9 cellular contexts compared by ENCODE assay signal in the genomic region with DNA sequence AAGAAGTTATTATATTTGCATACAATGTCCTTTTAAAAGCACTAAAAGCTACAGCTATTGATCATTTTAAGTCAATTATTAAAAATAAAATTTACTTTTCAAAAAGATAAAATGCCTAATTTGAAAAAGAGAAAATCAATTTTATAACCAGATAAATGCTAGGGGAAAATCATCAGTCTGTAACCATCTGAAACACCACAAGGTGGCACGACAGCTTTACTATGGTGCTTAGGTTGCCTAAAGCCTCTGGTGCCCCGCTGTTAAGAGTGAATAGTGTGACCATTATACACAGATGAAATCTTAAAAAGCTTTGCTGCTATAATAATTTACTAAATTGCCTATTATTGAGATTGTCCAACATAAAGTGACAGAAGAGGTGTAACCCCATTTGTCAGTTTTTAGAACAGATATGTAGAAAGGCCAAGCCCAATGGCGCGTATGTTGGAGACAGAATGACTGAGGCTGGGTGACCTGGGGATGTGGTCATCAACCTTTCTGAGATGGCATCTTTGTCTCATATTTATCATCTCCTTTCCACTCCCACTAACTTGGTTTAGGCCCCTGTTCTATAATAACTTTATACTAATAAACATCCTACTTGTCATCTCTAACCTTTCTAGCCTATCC.
A peak's percentile ranks its signal among the peaks of the same experiment; 100 is the strongest.
DNase-seq lines count a peak whose midpoint lies in the region; ATAC-seq and TF ChIP-seq lines count a peak whose summit lies in the region.
"Had no signal": no experiment of that assay in that cellular context is flagged by ENCODE, and none has a peak within 500 bp of the region (broad histone marks: within the 10 kb centered on the region; RNA-seq: fewer than 3 reads in every experiment).

No MANE protein-coding gene starts in this region.

- H3K4me1 Mint-ChIP-seq in nephron progenitor cell: no peaks in the 10 kb centered on the region
- no peaks in the 10 kb centered on the region for H3K4me1 Mint-ChIP-seq in activated T-helper 17 cell treated with anti-CD3 and anti-CD28 coated beads, Interleukin-2, amount 50 U/mL, for 72 hours
- H3K4me1 Mint-ChIP-seq: CD4-positive, alpha-beta memory T cell had no signal

- TF ChIP-seq CTCF in epithelial cell of esophagus (IDR thresholded peaks at IDR 0.05; ENCODE audit: insufficient read depth, low read depth, low read length, missing control alignments) (peak; percentile 68), nephron progenitor cell (IDR thresholded peaks at IDR 0.05) (peak; percentile 62)

- H3K36me3 Mint-ChIP-seq in nephron progenitor cell (ENCODE audit: low read depth): peaks cover 4% of the 10 kb centered on the region
- H3K36me3 Mint-ChIP-seq in activated T-helper 17 cell treated with anti-CD3 and anti-CD28 coated beads, Interleukin-2, amount 50 U/mL, for 72 hours (ENCODE audit: low read depth): no peaks in the 10 kb centered on the region
- H3K36me3 Mint-ChIP-seq: CD4-positive, alpha-beta memory T cell had no signal

- ATAC-seq in GM19351 (IDR thresholded peaks at IDR 0.05; ENCODE audit: unreplicated experiment) (peak; percentile 89), HG03354 (IDR thresholded peaks at IDR 0.05; ENCODE audit: poor library complexity, severe bottlenecking, unreplicated experiment) (peak; percentile 88)
- no peak for ATAC-seq in activated T-helper 17 cell treated with anti-CD3 and anti-CD28 coated beads, Interleukin-2, amount 50 U/mL, for 72 hours (replicated peaks)

- no peaks in the 10 kb centered on the region for H3K27me3 Mint-ChIP-seq in nephron progenitor cell (ENCODE audit: low read depth, poor library complexity)
- peaks cover 17% of the 10 kb centered on the region for H3K27me3 Mint-ChIP-seq in activated T-helper 17 cell treated with anti-CD3 and anti-CD28 coated beads, Interleukin-2, amount 50 U/mL, for 72 hours

- peaks cover under 1% of the 10 kb centered on the region for H3K9me3 Mint-ChIP-seq in nephron progenitor cell
- no peaks in the 10 kb centered on the region for H3K9me3 Mint-ChIP-seq in activated T-helper 17 cell treated with anti-CD3 and anti-CD28 coated beads, Interleukin-2, amount 50 U/mL, for 72 hours

- peak; percentile 26 for DNase-seq in NCI-H2171 treated with DMSO at 0.1 percent for 48 hours (lab: John Stamatoyannopoulos, UW)
- no peak for DNase-seq in NCI-H2171 (lab: John Stamatoyannopoulos, UW)
- DNase-seq in RPMI8226: peak; percentile 58
- peak; percentile 69 for DNase-seq in epithelial cell of esophagus (ENCODE audit: low read depth)
- peak; percentile 38 for DNase-seq in nephron progenitor cell

- H3K27ac Mint-ChIP-seq in nephron progenitor cell: no peak overlapping the region
- no peak overlapping the region for H3K27ac Mint-ChIP-seq in activated T-helper 17 cell treated with anti-CD3 and anti-CD28 coated beads, Interleukin-2, amount 50 U/mL, for 72 hours
- H3K27ac Mint-ChIP-seq: CD4-positive, alpha-beta memory T cell had no signal

- H3K4me3 ChIP-seq in epithelial cell of esophagus (ENCODE audit: low read length): no peak overlapping the region

- H3K4me3 Mint-ChIP-seq in nephron progenitor cell: no peak overlapping the region
- H3K4me3 Mint-ChIP-seq in activated T-helper 17 cell treated with anti-CD3 and anti-CD28 coated beads, Interleukin-2, amount 50 U/mL, for 72 hours: no peak overlapping the region
- H3K4me3 Mint-ChIP-seq: CD4-positive, alpha-beta memory T cell had no signal
